In genomic region chr17:80891096-80892018, GRCh38 we compare ENCODE assay signal across 8 cellular contexts.
DNase-seq lines count a peak whose midpoint lies in the region; ATAC-seq and TF ChIP-seq lines count a peak whose summit lies in the region.

No MANE protein-coding gene starts in this region.

- TF ChIP-seq CTCF in mesothelial cell of epicardium (IDR thresholded peaks at IDR 0.05; ENCODE audit: unreplicated experiment) = no peak

- H3K4me1 ChIP-seq in ACC112 (ENCODE audit: control insufficient read depth, insufficient read depth, low read length, unreplicated experiment) = peaks cover 32% of the 10 kb centered on the region
- H3K4me1 ChIP-seq in naive thymus-derived CD4-positive, alpha-beta T cell (ENCODE audit: control insufficient read depth in 2 of 2, insufficient read depth in 2 of 2, low read length in 2 of 2) = peaks cover 38 to 39% of the 10 kb centered on the region in 2 donors

- no peaks in the 10 kb centered on the region for H3K9me3 ChIP-seq in naive thymus-derived CD4-positive, alpha-beta T cell (ENCODE audit: control insufficient read depth in 2 of 3, low read length in 3 of 3)

- H3K27ac ChIP-seq in ACC112 (ENCODE audit: low read depth, low read length) = peak overlapping the region; percentile 98
- H3K27ac ChIP-seq in naive thymus-derived CD4-positive, alpha-beta T cell (ENCODE audit: low read depth, low read length) = peak overlapping the region; percentile 66

- POLR2A ChIA-PET in naive thymus-derived CD4-positive, alpha-beta T cell (lab: Charles Lee) = interaction anchor here (0.8 to 2.0 kb wide), 4 partner anchors 14 to 437 kb away, joined by 3 to 7 read pairs (median 4); no protein-coding TSS in a partner anchor

- no peaks in the 10 kb centered on the region for H3K27me3 Mint-ChIP-seq in IgD-negative memory B cell
- H3K27me3 Mint-ChIP-seq in central memory CD8-positive, alpha-beta T cell = no peaks in the 10 kb centered on the region
- no peaks in the 10 kb centered on the region for H3K27me3 Mint-ChIP-seq in naive thymus-derived CD4-positive, alpha-beta T cell
- no peaks in the 10 kb centered on the region for H3K27me3 Mint-ChIP-seq in stimulated activated memory B cell treated with anti-CD40 and anti-IgM and Interleukin-4, amounts not matched to agents 10 μg/mL and 1 μg/mL and 100 μg/mL, for 72 hours
- no peaks in the 10 kb centered on the region for H3K27me3 Mint-ChIP-seq in mesothelial cell of epicardium (ENCODE audit: low read depth)

- H3K4me3 Mint-ChIP-seq in IgD-negative memory B cell (peak overlapping the region; percentile 2 to 79 (median 34)), mesothelial cell of epicardium (no peak overlapping the region)
- peak overlapping the region; percentile 79 for H3K4me3 Mint-ChIP-seq in central memory CD8-positive, alpha-beta T cell
- peak overlapping the region; percentile 60 to 89 (median 72) for H3K4me3 Mint-ChIP-seq in naive thymus-derived CD4-positive, alpha-beta T cell
- H3K4me3 Mint-ChIP-seq in stimulated activated memory B cell treated with anti-CD40 and anti-IgM and Interleukin-4, amounts not matched to agents 10 μg/mL and 1 μg/mL and 100 μg/mL, for 72 hours = peak overlapping the region; percentile 40

- H2AFZ ChIP-seq in ACC112 (ENCODE audit: low read length, unreplicated experiment) = no peak overlapping the region

- H3K36me3 ChIP-seq in ACC112 (ENCODE audit: insufficient read depth, low read length) = peaks cover 7% of the 10 kb centered on the region; the same call in 1 of the 2 replicates
- peaks cover 0 to 72% (median 11%) of the 10 kb centered on the region in 3 experiments for H3K36me3 ChIP-seq in naive thymus-derived CD4-positive, alpha-beta T cell (ENCODE audit: control insufficient read depth in 2 of 3, insufficient read depth in 3 of 3, low read length in 3 of 3)

- intact Hi-C loops in naive thymus-derived CD4-positive, alpha-beta T cell (cut with micrococcal nuclease) = loop anchor here (1.0 to 10.0 kb wide), 11 partner anchors 14 to 744 kb away; partner anchors contain the start of genes EIF4A3 (in 1 of the 2) and RPTOR (in 1 of the 2)

- no peaks in the 10 kb centered on the region for H3K27me3 ChIP-seq in ACC112 (ENCODE audit: insufficient read depth, low read length)
- H3K27me3 ChIP-seq in naive thymus-derived CD4-positive, alpha-beta T cell (ENCODE audit: control insufficient read depth in 2 of 2, insufficient read depth in 2 of 2, low read length in 2 of 2) = no peaks in the 10 kb centered on the region

- peaks cover 6 to 20% (median 15%) of the 10 kb centered on the region in 3 donors for H3K4me1 Mint-ChIP-seq in IgD-negative memory B cell
- H3K4me1 Mint-ChIP-seq in central memory CD8-positive, alpha-beta T cell = peaks cover 65% of the 10 kb centered on the region
- H3K4me1 Mint-ChIP-seq in naive thymus-derived CD4-positive, alpha-beta T cell = peaks cover 12 to 71% (median 40%) of the 10 kb centered on the region in 7 donors
- peaks cover 55% of the 10 kb centered on the region for H3K4me1 Mint-ChIP-seq in stimulated activated memory B cell treated with anti-CD40 and anti-IgM and Interleukin-4, amounts not matched to agents 10 μg/mL and 1 μg/mL and 100 μg/mL, for 72 hours
- H3K4me1 Mint-ChIP-seq in mesothelial cell of epicardium = peaks cover 8% of the 10 kb centered on the region

- peak overlapping the region; percentile 6 to 78 (median 50) for H3K27ac Mint-ChIP-seq in IgD-negative memory B cell
- peak overlapping the region; percentile 90 for H3K27ac Mint-ChIP-seq in central memory CD8-positive, alpha-beta T cell (ENCODE audit: low read depth)
- H3K27ac Mint-ChIP-seq in naive thymus-derived CD4-positive, alpha-beta T cell = peak overlapping the region; percentile 79 to 100 (median 93)
- H3K27ac Mint-ChIP-seq in stimulated activated memory B cell treated with anti-CD40 and anti-IgM and Interleukin-4, amounts not matched to agents 10 μg/mL and 1 μg/mL and 100 μg/mL, for 72 hours = peak overlapping the region; percentile 86
- no peak overlapping the region for H3K27ac Mint-ChIP-seq in mesothelial cell of epicardium

- no peaks in the 10 kb centered on the region for H3K9me3 Mint-ChIP-seq in IgD-negative memory B cell
- no peaks in the 10 kb centered on the region for H3K9me3 Mint-ChIP-seq in central memory CD8-positive, alpha-beta T cell
- H3K9me3 Mint-ChIP-seq in naive thymus-derived CD4-positive, alpha-beta T cell = no peaks in the 10 kb centered on the region
- H3K9me3 Mint-ChIP-seq in stimulated activated memory B cell treated with anti-CD40 and anti-IgM and Interleukin-4, amounts not matched to agents 10 μg/mL and 1 μg/mL and 100 μg/mL, for 72 hours = no peaks in the 10 kb centered on the region
- H3K9me3 Mint-ChIP-seq in mesothelial cell of epicardium = no peaks in the 10 kb centered on the region

- peak; percentile 35 for ATAC-seq in GM19463 (IDR thresholded peaks at IDR 0.05; ENCODE audit: unreplicated experiment)
- ATAC-seq in central memory CD8-positive, alpha-beta T cell (replicated peaks; ENCODE audit: extremely low read depth, poor library complexity, severe bottlenecking) = peak; percentile 77
- ATAC-seq in naive thymus-derived CD4-positive, alpha-beta T cell = peak; percentile 81
- peak; percentile 70 for ATAC-seq in stimulated activated memory B cell treated with anti-CD40 and anti-IgM and Interleukin-4, amounts not matched to agents 10 μg/mL and 1 μg/mL and 100 μg/mL, for 72 hours

- peak; percentile 62 for DNase-seq in activated CD4-positive, CD25-positive, alpha-beta regulatory T cell treated with anti-CD3 and anti-CD28 coated beads, Interleukin-2, amount 50 U/mL, for 16 hours (ENCODE audit: low read depth, low spot score)
- peak; percentile 49 to 74 for DNase-seq in central memory CD8-positive, alpha-beta T cell (ENCODE audit: low spot score in 2 of 2)
- DNase-seq in naive thymus-derived CD4-positive, alpha-beta T cell = peak; percentile 30 to 76 (median 52)
- no peak for DNase-seq in mesothelial cell of epicardium (ENCODE audit: low spot score in 2 of 2, unreplicated experiment in 2 of 2)

- CTCF ChIA-PET in naive thymus-derived CD4-positive, alpha-beta T cell (lab: Charles Lee) = interaction anchor here (0.6 kb wide), 1 partner anchor 9 kb away, joined by 4 read pairs; no protein-coding TSS in a partner anchor

- H3K4me3 ChIP-seq in ACC112 (ENCODE audit: low read depth, low read length) = peak overlapping the region; percentile 68
- H3K4me3 ChIP-seq in naive thymus-derived CD4-positive, alpha-beta T cell (ENCODE audit: low read length) = peak overlapping the region; percentile 40

- H3K79me2 ChIP-seq in ACC112 (ENCODE audit: control insufficient read depth, insufficient read depth, low read length, unreplicated experiment) = peaks cover 2% of the 10 kb centered on the region

- H3K36me3 Mint-ChIP-seq in IgD-negative memory B cell = peaks cover 2% of the 10 kb centered on the region
- peaks cover 37% of the 10 kb centered on the region for H3K36me3 Mint-ChIP-seq in central memory CD8-positive, alpha-beta T cell (ENCODE audit: insufficient read depth)
- peaks cover 4 to 59% (median 26%) of the 10 kb centered on the region in 5 donors for H3K36me3 Mint-ChIP-seq in naive thymus-derived CD4-positive, alpha-beta T cell
- peaks cover 54% of the 10 kb centered on the region for H3K36me3 Mint-ChIP-seq in stimulated activated memory B cell treated with anti-CD40 and anti-IgM and Interleukin-4, amounts not matched to agents 10 μg/mL and 1 μg/mL and 100 μg/mL, for 72 hours
- peaks cover 12% of the 10 kb centered on the region for H3K36me3 Mint-ChIP-seq in mesothelial cell of epicardium

Comparison
In these comparisons a context has a peak if more than half of its experiments do, and no peak if none do; other contexts are left out.
1. DNase-seq: peak in activated CD4-positive, CD25-positive, alpha-beta regulatory T cell treated with anti-CD3 and anti-CD28 coated beads, Interleukin-2, amount 50 U/mL, for 16 hours (single experiment), central memory CD8-positive, alpha-beta T cell (2 of 2) and naive thymus-derived CD4-positive, alpha-beta T cell (9 of 9); none in mesothelial cell of epicardium (0 of 2).
2. Peak in every context shown above with its lines, with median percentiles within 50 percentile points of each other: ATAC-seq.